8 cellular contexts compared by ENCODE assay signal in genomic region chr11:119363874-119364590, GRCh38. TPM values are rescaled to one million over a fixed set of nuclear protein-coding genes. Genes with fewer than 3 reads are reported as not detected.
A peak's percentile ranks its signal among the peaks of the same experiment; 100 is the strongest.
DNase-seq lines count a peak whose midpoint lies in the region; ATAC-seq and TF ChIP-seq lines count a peak whose summit lies in the region.

No MANE protein-coding gene starts in this region.

- DNase-seq in C1 segment of cervical spinal cord (lab: John Stamatoyannopoulos, UW) (peak in 9 of 14 donors; percentile 25 to 71 (median 54)), T1000 (lab: John Stamatoyannopoulos, UW) (peak; percentile 16), brain microvascular endothelial cell (no peak), inferior parietal cortex (ENCODE audit: extremely low spot score) (peak; percentile 71), spleen (peak; percentile 86)

- H3K4me3 ChIP-seq in brain microvascular endothelial cell (ENCODE audit: low read depth, low read length), result peak overlapping the region; percentile 31
- H3K4me3 ChIP-seq in spleen, result peak overlapping the region in 6 of 8 donors; percentile 27 to 71 (median 39)

- peaks cover 0 to 38% (median 19%) of the 10 kb centered on the region in 6 donors for H3K4me1 ChIP-seq in spleen

- no peak overlapping the region for H3K27ac ChIP-seq in brain microvascular endothelial cell
- peak overlapping the region in 1 of 8 donors; percentile 40 for H3K27ac ChIP-seq in spleen

- H3K36me3 ChIP-seq in brain microvascular endothelial cell (replicated peaks) (no peaks in the 10 kb centered on the region), spleen (no peaks in the 10 kb centered on the region)

- H3K9me3 ChIP-seq in spleen, result no peaks in the 10 kb centered on the region

- 0 to 9% (median 3%) methylated on average over 2 to 88 of the region's 88 CpGs for WGBS in spleen, 5 donors

- in situ Hi-C loops in brain microvascular endothelial cell (cut with HindIII; ENCODE audit: low pct_ligation_motif_present, low sequenced_read_pairs), result no loop called here

- intact Hi-C loops in spleen (cut with DNase I; ENCODE audit: low total_unique reads), result no loop called here

- TF ChIP-seq CTCF in brain microvascular endothelial cell (IDR thresholded peaks at IDR 0.05; ENCODE audit: low read depth, low read length, missing control alignments), result no peak
- TF ChIP-seq CTCF in spleen (IDR thresholded peaks at IDR 0.05 in 8 of 11, conservative IDR thresholded peaks at IDR 0.05 in 3 of 11), result peak in 1 of 11 experiments; percentile 5

- TF ChIP-seq POLR2A in spleen (IDR thresholded peaks at IDR 0.05), result no peak

- ATAC-seq in HG02678 (IDR thresholded peaks at IDR 0.05; ENCODE audit: unreplicated experiment) (peak; percentile 51), GM19397 (IDR thresholded peaks at IDR 0.05; ENCODE audit: unreplicated experiment) (no peak), GM18517 (IDR thresholded peaks at IDR 0.05; ENCODE audit: unreplicated experiment) (no peak)

- H3K27me3 ChIP-seq in brain microvascular endothelial cell (replicated peaks) (peaks cover 33% of the 10 kb centered on the region), spleen (replicated peaks in 1 of 7) (peaks cover 0 to 76% (median 40%) of the 10 kb centered on the region in 7 donors)

RNA-seq across cellular contexts. Expression of gene USP2, which starts 17.5 kb away (rescaled TPM):
- total RNA-seq in spleen, result under 1 TPM; 0.28 to 0.88 (median 0.60) TPM
- polyA plus RNA-seq in spleen, result under 1 TPM; 0.15 to 0.58 (median 0.27) TPM

RNA-seq across cellular contexts. Expression of gene MFRP, which starts 17.5 kb away (rescaled TPM):
- total RNA-seq in spleen, result under 1 TPM in 1 of 7 donors, not detected in 6; 0.16 TPM
- under 1 TPM; 0.02 to 0.03 (median 0.02) TPM for polyA plus RNA-seq in spleen

RNA-seq across cellular contexts. Expression of gene C1QTNF5, which starts 23.3 kb away (rescaled TPM):
- total RNA-seq in spleen, result 10 to 100 TPM; 21.3 to 55.0 (median 35.8) TPM
- polyA plus RNA-seq in spleen, result 10 to 100 TPM; 10.3 to 29.0 (median 20.2) TPM

RNA-seq across cellular contexts. Expression of gene RNF26, which starts 29.7 kb away (rescaled TPM):
- 10 to 100 TPM; 13.6 to 18.2 (median 16.5) TPM for total RNA-seq in spleen
- 10 to 100 TPM in 2 of 3 donors, 1 to 10 TPM in 1; 8.6 to 13.2 (median 10.0) TPM for polyA plus RNA-seq in spleen

RNA-seq across cellular contexts. Expression of gene MCAM, which starts 47.1 kb away (rescaled TPM):
- total RNA-seq in spleen, result 100 to 1,000 TPM in 4 of 7 donors, 10 to 100 TPM in 3; 24.2 to 612 (median 139) TPM
- 10 to 100 TPM; 10.3 to 19.3 (median 12.2) TPM for polyA plus RNA-seq in spleen
